In the genomic region with DNA sequence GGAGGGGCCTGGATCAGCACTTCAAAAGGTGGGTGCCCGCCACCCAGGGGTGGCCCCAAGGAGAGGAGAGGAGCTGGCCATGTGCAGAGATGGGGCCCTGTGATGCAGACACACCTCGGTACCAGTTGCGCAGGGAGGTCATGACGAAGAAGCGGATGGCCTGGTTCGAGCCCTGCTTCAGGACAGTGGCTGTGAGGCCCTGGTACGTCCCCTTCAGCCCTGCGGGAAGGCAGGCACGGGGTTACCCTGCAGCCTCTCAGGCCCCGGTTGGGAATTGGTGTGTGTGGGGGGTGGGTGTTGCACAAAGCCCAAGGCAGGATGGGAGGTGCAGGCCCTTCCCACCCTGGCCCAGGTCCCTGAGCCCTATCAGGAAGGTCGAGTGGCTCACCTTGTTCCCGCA, we compare ENCODE assay signal across 12 cellular contexts. TPM values are rescaled to one million over a fixed set of nuclear protein-coding genes. Genes with fewer than 3 reads are reported as not detected.
DNase-seq lines count a peak whose midpoint lies in the region; ATAC-seq and TF ChIP-seq lines count a peak whose summit lies in the region.
"Had no signal": no experiment of that assay in that cellular context is flagged by ENCODE, and none has a peak within 500 bp of the region (broad histone marks: within the 10 kb centered on the region; RNA-seq: fewer than 3 reads in every experiment).

No MANE protein-coding gene starts in this region.

- no peak for DNase-seq in activated CD4-positive, alpha-beta T cell treated with anti-CD3 and anti-CD28 coated beads, Interleukin-2, amount 10 ng/mL, durations not matched to agents 7 days and 5 days
- DNase-seq in activated CD4-positive, alpha-beta T cell treated with anti-CD3 and anti-CD28 coated beads, Interleukin-2, amount 50 U/mL, for 4 hours, result no peak
- no peak for DNase-seq in SK-N-MC (ENCODE audit: low read depth, low spot score)
- DNase-seq in esophagus muscularis mucosa (ENCODE audit: extremely low spot score), result no peak
- DNase-seq in skeletal muscle cell (ENCODE audit: low read depth), result no peak
- no peak for DNase-seq in RPMI8226
- no peak for DNase-seq in NCI-H748 (lab: John Stamatoyannopoulos, UW; ENCODE audit: unreplicated experiment)
- DNase-seq: stimulated activated naive CD4-positive, alpha-beta T cell had no signal

- H3K9ac ChIP-seq in SK-N-MC (ENCODE audit: insufficient read length), result no peak overlapping the region

- TF ChIP-seq CTCF in esophagus muscularis mucosa (IDR thresholded peaks at IDR 0.05), result no peak

- peaks cover 51 to 74% (median 70%) of the 10 kb centered on the region in 4 donors for H3K4me1 ChIP-seq in esophagus muscularis mucosa

- no peaks in the 10 kb centered on the region for H3K27me3 ChIP-seq in esophagus muscularis mucosa
- H3K27me3 ChIP-seq: gastroesophageal sphincter had no signal

- intact Hi-C loops in esophagus muscularis mucosa (cut with DNase I), result loop anchor here (5.0 kb wide), 2 partner anchors 34 to 256 kb away; partner anchors contain the start of genes ESS2, HIRA and MRPL40

- H3K27ac Mint-ChIP-seq in activated CD4-positive, alpha-beta T cell treated with anti-CD3 and anti-CD28 coated beads, Interleukin-2, amount 10 ng/mL, durations not matched to agents 7 days and 5 days, result no peak overlapping the region

- H3K27ac ChIP-seq in SK-N-MC, result no peak overlapping the region
- H3K27ac ChIP-seq in esophagus muscularis mucosa (replicated peaks in 1 of 4), result peak overlapping the region; percentile 90 to 97 (median 94)

- H3K4me3 ChIP-seq in SK-N-MC (peak overlapping the region; percentile 89; the same call in 1 of the 2 replicates), esophagus muscularis mucosa (peak overlapping the region in 1 of 4 donors; percentile 98), skeletal muscle cell (ENCODE audit: low read depth, low read length) (peak overlapping the region; percentile 79)

- peaks cover 38% of the 10 kb centered on the region for H3K4me1 Mint-ChIP-seq in activated CD4-positive, alpha-beta T cell treated with anti-CD3 and anti-CD28 coated beads, Interleukin-2, amount 10 ng/mL, durations not matched to agents 7 days and 5 days

- POLR2A ChIA-PET in activated CD4-positive, alpha-beta T cell treated with anti-CD3 and anti-CD28 coated beads, Interleukin-2, amount 10 ng/mL, durations not matched to agents 7 days and 5 days (lab: Charles Lee), result no interaction called here

- no peaks in the 10 kb centered on the region for H3K9me3 ChIP-seq in SK-N-MC (ENCODE audit: low read depth, low read length)
- H3K9me3 ChIP-seq in esophagus muscularis mucosa, result no peaks in the 10 kb centered on the region
- H3K9me3 ChIP-seq: gastroesophageal sphincter had no signal

- 91% methylated on average over 12 of the region's 12 CpGs for WGBS in esophagus muscularis mucosa

- ATAC-seq in GM21723 (IDR thresholded peaks at IDR 0.05; ENCODE audit: unreplicated experiment), result no peak
- ATAC-seq: gastroesophageal sphincter had no signal

- H3K9me3 Mint-ChIP-seq in activated CD4-positive, alpha-beta T cell treated with anti-CD3 and anti-CD28 coated beads, Interleukin-2, amount 10 ng/mL, durations not matched to agents 7 days and 5 days, result no peaks in the 10 kb centered on the region

- TF ChIP-seq EP300 in esophagus muscularis mucosa (IDR thresholded peaks at IDR 0.05), result no peak

- H3K36me3 ChIP-seq in SK-N-MC (ENCODE audit: insufficient read depth, low read length), result no peaks in the 10 kb centered on the region; the same call in 1 of the 2 replicates
- H3K36me3 ChIP-seq in esophagus muscularis mucosa, result peaks cover 0 to 9% (median 0%) of the 10 kb centered on the region in 4 donors

- TF ChIP-seq POLR2A in esophagus muscularis mucosa (IDR thresholded peaks at IDR 0.05; ENCODE audit: low read depth), result no peak

- H3K27me3 Mint-ChIP-seq in activated CD4-positive, alpha-beta T cell treated with anti-CD3 and anti-CD28 coated beads, Interleukin-2, amount 10 ng/mL, durations not matched to agents 7 days and 5 days, result no peaks in the 10 kb centered on the region

- peak overlapping the region; percentile 58 for H3K4me3 Mint-ChIP-seq in activated CD4-positive, alpha-beta T cell treated with anti-CD3 and anti-CD28 coated beads, Interleukin-2, amount 10 ng/mL, durations not matched to agents 7 days and 5 days

- H3K36me3 Mint-ChIP-seq in activated CD4-positive, alpha-beta T cell treated with anti-CD3 and anti-CD28 coated beads, Interleukin-2, amount 10 ng/mL, durations not matched to agents 7 days and 5 days (ENCODE audit: low read depth), result peaks cover 3% of the 10 kb centered on the region

- CTCF ChIA-PET in activated CD4-positive, alpha-beta T cell treated with anti-CD3 and anti-CD28 coated beads, Interleukin-2, amount 10 ng/mL, durations not matched to agents 7 days and 5 days (lab: Charles Lee), result no interaction called here

RNA-seq across cellular contexts. Expression of gene SLC25A1, which starts 1.8 kb away (rescaled TPM):
- total RNA-seq in activated CD4-positive, alpha-beta T cell treated with anti-CD3 and anti-CD28 coated beads, Interleukin-2, amount 10 ng/mL, durations not matched to agents 7 days and 5 days, result 10 to 100 TPM; 40.4 to 49.2 TPM
- total RNA-seq in esophagus muscularis mucosa, result 10 to 100 TPM; 57.3 to 88.9 (median 71.8) TPM

RNA-seq across cellular contexts. Expression of gene GSC2, which starts 26.6 kb away (rescaled TPM):
- not detected for total RNA-seq in activated CD4-positive, alpha-beta T cell treated with anti-CD3 and anti-CD28 coated beads, Interleukin-2, amount 10 ng/mL, durations not matched to agents 7 days and 5 days
- total RNA-seq in esophagus muscularis mucosa, result not detected
- total RNA-seq: gastroesophageal sphincter, M059J, RPMI7951 had no signal

RNA-seq across cellular contexts. Expression of gene ESS2, which starts 32.3 kb away (rescaled TPM):
- 10 to 100 TPM; 17.9 to 18.5 TPM for total RNA-seq in activated CD4-positive, alpha-beta T cell treated with anti-CD3 and anti-CD28 coated beads, Interleukin-2, amount 10 ng/mL, durations not matched to agents 7 days and 5 days
- total RNA-seq in esophagus muscularis mucosa, result 10 to 100 TPM; 11.2 to 21.9 (median 19.9) TPM

RNA-seq across cellular contexts. Expression of gene TSSK2, which starts 45.6 kb away (rescaled TPM):
- not detected for total RNA-seq in activated CD4-positive, alpha-beta T cell treated with anti-CD3 and anti-CD28 coated beads, Interleukin-2, amount 10 ng/mL, durations not matched to agents 7 days and 5 days
- total RNA-seq in esophagus muscularis mucosa, result not detected
- total RNA-seq: M059J, RPMI7951 had no signal

RNA-seq across cellular contexts. Expression of gene DGCR2, which starts 54.5 kb away (rescaled TPM):
- 10 to 100 TPM; 38.7 to 39.0 TPM for total RNA-seq in activated CD4-positive, alpha-beta T cell treated with anti-CD3 and anti-CD28 coated beads, Interleukin-2, amount 10 ng/mL, durations not matched to agents 7 days and 5 days
- total RNA-seq in esophagus muscularis mucosa, result 10 to 100 TPM; 45.7 to 79.6 (median 65.4) TPM
